Comparison of ENCODE assay signal across 18 cellular contexts in genomic region chr5:141654298-141654697, GRCh38. TPM values are rescaled to one million over a fixed set of nuclear protein-coding genes. Genes with fewer than 3 reads are reported as not detected.
DNase-seq lines count a peak whose midpoint lies in the region; ATAC-seq and TF ChIP-seq lines count a peak whose summit lies in the region.
"Had no signal": no experiment of that assay in that cellular context is flagged by ENCODE, and none has a peak within 500 bp of the region (broad histone marks: within the 10 kb centered on the region; RNA-seq: fewer than 3 reads in every experiment).

No MANE protein-coding gene starts in this region.

- no peaks in the 10 kb centered on the region for H3K9me3 Mint-ChIP-seq in progenitor cell of endocrine pancreas (ENCODE audit: low read depth)
- H3K9me3 Mint-ChIP-seq: activated CD4-positive, alpha-beta T cell treated with anti-CD3 and anti-CD28 coated beads, Interleukin-2, amount 10 ng/mL, durations not matched to agents 24 days and 14 days; activated T-cell treated with anti-CD3 and anti-CD28 coated beads, Interleukin-2, amount 50 U/mL, for 24 hours; GM23338 had no signal

- no peak overlapping the region for H3K9ac ChIP-seq in mesenchymal stem cell (ENCODE audit: low read length)

- H2AK5ac ChIP-seq in mesenchymal stem cell (ENCODE audit: low read length, severe bottlenecking) = no peak overlapping the region

- ATAC-seq in GM21447 (IDR thresholded peaks at IDR 0.05; ENCODE audit: unreplicated experiment) = no peak
- no peak for ATAC-seq in left cardiac atrium
- ATAC-seq: GM23338, left lobe of liver had no signal

- no peak overlapping the region for H4K8ac ChIP-seq in mesenchymal stem cell (ENCODE audit: low read length)

- H3K27ac ChIP-seq in AG04450 (ENCODE audit: low read depth, low read length) (peak overlapping the region; percentile 92), mesenchymal stem cell (ENCODE audit: low read length, poor library complexity, severe bottlenecking) (peak overlapping the region; percentile 67), WERI-Rb-1 (no peak overlapping the region)
- H3K27ac ChIP-seq: hepatocyte, suprapubic skin had no signal

- H2AFZ ChIP-seq in mesenchymal stem cell (ENCODE audit: low read depth, low read length) = no peak overlapping the region
- H2AFZ ChIP-seq: GM23338, hepatocyte had no signal

- H3K36me3 ChIP-seq in mesenchymal stem cell (ENCODE audit: control insufficient read depth in 1 of 2, insufficient read depth in 2 of 2, low read depth in 1 of 2, low read length in 2 of 2) (peaks cover 24 to 29% of the 10 kb centered on the region in 2 experiments), WERI-Rb-1 (no peaks in the 10 kb centered on the region)
- H3K36me3 ChIP-seq: suprapubic skin had no signal

- H3K23ac ChIP-seq in mesenchymal stem cell (ENCODE audit: low read length in 2 of 2) = no peak overlapping the region

- no peaks in the 10 kb centered on the region for H3K36me3 Mint-ChIP-seq in progenitor cell of endocrine pancreas (ENCODE audit: insufficient read depth)

- no peak overlapping the region for H2BK5ac ChIP-seq in mesenchymal stem cell (ENCODE audit: low read depth, low read length, poor library complexity, severe bottlenecking)

- TF ChIP-seq CTCF in AG04450 (IDR thresholded peaks at IDR 0.05; ENCODE audit: low read depth, low read length) (no peak), cardiac fibroblast (IDR thresholded peaks at IDR 0.05; ENCODE audit: low read depth, low read length) (no peak), WERI-Rb-1 (IDR thresholded peaks at IDR 0.05; ENCODE audit: low read depth, low read length) (no peak), progenitor cell of endocrine pancreas (IDR thresholded peaks at IDR 0.05; ENCODE audit: unreplicated experiment) (no peak)

- POLR2A ChIA-PET in AG04450 (lab: Yijun Ruan, JAX) = interaction anchor here (1.8 kb wide), 1 partner anchor 17 kb away, joined by 12 read pairs; the partner anchor contains the start of genes HDAC3 and RELL2

- DNase-seq in AG04450 (ENCODE audit: low read depth, low spot score) (peak; percentile 65), LHCN-M2 (ENCODE audit: low read depth) (peak; percentile 59), cardiac fibroblast (ENCODE audit: low read depth in 2 of 2) (peak; percentile 11 to 75), mesenchymal stem cell (peak; percentile 54), WERI-Rb-1 (no peak), progenitor cell of endocrine pancreas (ENCODE audit: low spot score, unreplicated experiment) (no peak), left cardiac atrium (no peak)
- DNase-seq: activated CD4-positive, alpha-beta T cell treated with anti-CD3 and anti-CD28 coated beads, Interleukin-2, amount 10 ng/mL, durations not matched to agents 24 days and 14 days; activated T-cell treated with anti-CD3 and anti-CD28 coated beads, Interleukin-2, amount 50 U/mL, for 24 hours; NCI-H1105; NCI-H2227 treated with DMSO at 0.1 percent for 48 hours; SIG-M5 had no signal

- H2BK12ac ChIP-seq in mesenchymal stem cell (ENCODE audit: low read length in 2 of 2) = no peak overlapping the region

- H3K4me1 ChIP-seq in mesenchymal stem cell (ENCODE audit: control insufficient read depth, insufficient read depth, low read depth, low read length) = peaks cover 32% of the 10 kb centered on the region

- H3K27me3 ChIP-seq in AG04450 (ENCODE audit: control insufficient read depth, insufficient read depth, low read length) (no peaks in the 10 kb centered on the region), mesenchymal stem cell (ENCODE audit: control insufficient read depth in 1 of 2, insufficient read depth in 1 of 2, low read length in 2 of 2) (no peaks in the 10 kb centered on the region), WERI-Rb-1 (ENCODE audit: insufficient read depth, low read depth, severe bottlenecking) (no peaks in the 10 kb centered on the region)
- H3K27me3 ChIP-seq: hepatocyte, suprapubic skin had no signal

- H3K9me3 ChIP-seq in AG04450 (ENCODE audit: control insufficient read depth, insufficient read depth, low read length) = 0 out of 2 replicates have a peak, but pooled peaks cover 2% of the 10 kb centered on the region
- no peaks in the 10 kb centered on the region for H3K9me3 ChIP-seq in mesenchymal stem cell (ENCODE audit: control insufficient read depth, low read length)
- H3K9me3 ChIP-seq in WERI-Rb-1 (ENCODE audit: severe bottlenecking) = no peaks in the 10 kb centered on the region
- H3K9me3 ChIP-seq: suprapubic skin had no signal

- no CpG with 5 or more reads among the region's 2 CpGs for WGBS in mesenchymal stem cell

- H3K18ac ChIP-seq in mesenchymal stem cell (ENCODE audit: low read depth in 1 of 2, low read length in 2 of 2) = no peak overlapping the region

- H3K4me2 ChIP-seq in mesenchymal stem cell (ENCODE audit: low read length, poor library complexity, severe bottlenecking) = no peak overlapping the region
- H3K4me2 ChIP-seq: GM23338, hepatocyte had no signal

- no peak overlapping the region for H4K91ac ChIP-seq in mesenchymal stem cell (ENCODE audit: low read length)

- no peak overlapping the region for H3K27ac Mint-ChIP-seq in progenitor cell of endocrine pancreas
- H3K27ac Mint-ChIP-seq: activated CD4-positive, alpha-beta T cell treated with anti-CD3 and anti-CD28 coated beads, Interleukin-2, amount 10 ng/mL, durations not matched to agents 24 days and 14 days; activated naive CD8-positive, alpha-beta T cell; activated T-cell treated with anti-CD3 and anti-CD28 coated beads, Interleukin-2, amount 50 U/mL, for 24 hours; GM23338 had no signal

- H2BK120ac ChIP-seq in mesenchymal stem cell (ENCODE audit: low read depth, low read length) = no peak overlapping the region

- no peak overlapping the region for H3K4me3 Mint-ChIP-seq in progenitor cell of endocrine pancreas (ENCODE audit: low read depth)
- H3K4me3 Mint-ChIP-seq: activated CD4-positive, alpha-beta T cell treated with anti-CD3 and anti-CD28 coated beads, Interleukin-2, amount 10 ng/mL, durations not matched to agents 24 days and 14 days; activated naive CD8-positive, alpha-beta T cell; activated T-cell treated with anti-CD3 and anti-CD28 coated beads, Interleukin-2, amount 50 U/mL, for 24 hours; GM23338 had no signal

- intact Hi-C loops in left cardiac atrium (cut with DNase I) = no loop called here

- H3K4me1 Mint-ChIP-seq in progenitor cell of endocrine pancreas (ENCODE audit: low read depth) = peaks cover 2% of the 10 kb centered on the region

- H3K79me1 ChIP-seq in mesenchymal stem cell (replicated peaks; ENCODE audit: low read length, poor library complexity, severe bottlenecking) = peaks cover 16% of the 10 kb centered on the region

- peaks cover 14% of the 10 kb centered on the region for H3K27me3 Mint-ChIP-seq in progenitor cell of endocrine pancreas
- H3K27me3 Mint-ChIP-seq: activated naive CD8-positive, alpha-beta T cell; activated T-cell treated with anti-CD3 and anti-CD28 coated beads, Interleukin-2, amount 50 U/mL, for 24 hours had no signal

- H3K4me3 ChIP-seq in AG04450 (ENCODE audit: low read depth, low read length) = no peak overlapping the region
- no peak overlapping the region for H3K4me3 ChIP-seq in cardiac fibroblast (replicated peaks in 1 of 2; ENCODE audit: low read depth in 2 of 2, low read length in 2 of 2)
- H3K4me3 ChIP-seq in mesenchymal stem cell (ENCODE audit: insufficient read depth in 1 of 2, low read depth in 1 of 2, low read length in 2 of 2) = no peak overlapping the region
- H3K4me3 ChIP-seq in WERI-Rb-1 (ENCODE audit: low read depth, low read length) = no peak overlapping the region
- H3K4me3 ChIP-seq: GM23338, hepatocyte, suprapubic skin had no signal

- CTCF ChIA-PET in AG04450 (lab: Charles Lee) = interaction anchor here (0.9 to 2.3 kb wide), 5 partner anchors 11 to 62 kb away, joined by 5 to 10 read pairs (median 5); partner anchors contain the start of gene DIAPH1

- no peak overlapping the region for H3K4ac ChIP-seq in mesenchymal stem cell (ENCODE audit: low read depth in 1 of 2, low read length in 2 of 2)

- H2BK15ac ChIP-seq in mesenchymal stem cell (ENCODE audit: low read depth, poor library complexity, severe bottlenecking) = no peak overlapping the region

- H3K14ac ChIP-seq in mesenchymal stem cell (ENCODE audit: low read length in 2 of 2) = no peak overlapping the region

RNA-seq across cellular contexts. Expression of gene FCHSD1, which starts 3.1 kb away (rescaled TPM):
- 28.1 and 30.2 TPM in 2 replicates for polyA plus RNA-seq in AG04450 (2011; rRNA removed)
- 24.8 and 30.1 TPM in 2 replicates for polyA minus RNA-seq in AG04450 (2011; rRNA and poly(A)+ RNA removed)
- total RNA-seq in LHCN-M2 (2014; rRNA removed) (10.1 and 12.5 TPM in 2 replicates), progenitor cell of endocrine pancreas (27.7 and 30.7 TPM in 2 replicates), left cardiac atrium (1 to 10 TPM; 6.1 to 7.3 TPM)
- 7.0 TPM for polyA plus RNA-seq in LHCN-M2 (2012)
- 17.4 TPM for polyA plus RNA-seq in mesenchymal stem cell (2013, experiment 1 of 2)
- polyA plus RNA-seq in mesenchymal stem cell (2013, experiment 2 of 2) = 17.0 TPM

RNA-seq across cellular contexts. Expression of gene RELL2, which starts 17.5 kb away (rescaled TPM):
- 3.0 and 3.1 TPM in 2 replicates for polyA plus RNA-seq in AG04450 (2011; rRNA removed)
- polyA minus RNA-seq in AG04450 (2011; rRNA and poly(A)+ RNA removed) = 1.4 and 1.8 TPM in 2 replicates
- total RNA-seq in LHCN-M2 (2014; rRNA removed) (5.2 and 7.0 TPM in 2 replicates), progenitor cell of endocrine pancreas (5.2 and 6.7 TPM in 2 replicates), left cardiac atrium (1 to 10 TPM; 1.4 to 1.6 TPM)
- 3.7 TPM for polyA plus RNA-seq in LHCN-M2 (2012)
- 4.3 TPM for polyA plus RNA-seq in mesenchymal stem cell (2013, experiment 1 of 2)
- 4.2 TPM for polyA plus RNA-seq in mesenchymal stem cell (2013, experiment 2 of 2)

RNA-seq across cellular contexts. Expression of gene HDAC3, which starts 17.6 kb away (rescaled TPM):
- polyA plus RNA-seq in AG04450 (2011; rRNA removed) = 78.3 and 82.2 TPM in 2 replicates
- polyA minus RNA-seq in AG04450 (2011; rRNA and poly(A)+ RNA removed) = 60.4 and 77.7 TPM in 2 replicates
- total RNA-seq in LHCN-M2 (2014; rRNA removed) = 58.8 and 65.2 TPM in 2 replicates
- polyA plus RNA-seq in LHCN-M2 (2012) = 60.2 TPM
- polyA plus RNA-seq in mesenchymal stem cell (2013, experiment 1 of 2) = 42.8 TPM
- polyA plus RNA-seq in mesenchymal stem cell (2013, experiment 2 of 2) = 42.2 TPM
- 101 and 103 TPM in 2 replicates for total RNA-seq in progenitor cell of endocrine pancreas
- 10 to 100 TPM; 21.1 to 29.8 TPM for total RNA-seq in left cardiac atrium

RNA-seq across cellular contexts. Expression of gene ARAP3, which starts 27.7 kb away (rescaled TPM):
- polyA plus RNA-seq in AG04450 (2011; rRNA removed) = 3.5 and 4.9 TPM in 2 replicates
- polyA minus RNA-seq in AG04450 (2011; rRNA and poly(A)+ RNA removed) = 5.5 and 8.1 TPM in 2 replicates
- 0.69 and 0.83 TPM in 2 replicates for total RNA-seq in LHCN-M2 (2014; rRNA removed)
- polyA plus RNA-seq in LHCN-M2 (2012) = 0.67 TPM
- 6.8 TPM for polyA plus RNA-seq in mesenchymal stem cell (2013, experiment 1 of 2)
- polyA plus RNA-seq in mesenchymal stem cell (2013, experiment 2 of 2) = 6.3 TPM
- total RNA-seq in progenitor cell of endocrine pancreas = 6.2 and 6.4 TPM in 2 replicates
- total RNA-seq in left cardiac atrium = 10 to 100 TPM; 10.1 to 18.7 TPM

RNA-seq across cellular contexts. Expression of gene DIAPH1, which starts 35.5 kb away (rescaled TPM):
- 27.1 and 34.7 TPM in 2 replicates for polyA plus RNA-seq in AG04450 (2011; rRNA removed)
- 80.8 and 98.1 TPM in 2 replicates for polyA minus RNA-seq in AG04450 (2011; rRNA and poly(A)+ RNA removed)
- total RNA-seq in LHCN-M2 (2014; rRNA removed) (28.2 and 38.9 TPM in 2 replicates), progenitor cell of endocrine pancreas (63.5 and 74.3 TPM in 2 replicates), left cardiac atrium (10 to 100 TPM; 25.9 to 39.4 TPM)
- polyA plus RNA-seq in LHCN-M2 (2012) = 52.6 TPM
- polyA plus RNA-seq in mesenchymal stem cell (2013, experiment 1 of 2) = 20.3 TPM
- polyA plus RNA-seq in mesenchymal stem cell (2013, experiment 2 of 2) = 19.1 TPM

Comparison
In these comparisons a context has a peak if more than half of its experiments do, and no peak if none do; other contexts are left out.
1. DNase-seq: peak in AG04450 (single experiment), LHCN-M2 (single experiment), cardiac fibroblast (2 of 2) and mesenchymal stem cell (single experiment); none in WERI-Rb-1 (single experiment), progenitor cell of endocrine pancreas (single experiment) and left cardiac atrium (single experiment).